ENCODE assay signal across 8 cellular contexts in genomic region chr2:174597347-174598047, GRCh38. TPM values are rescaled to one million over a fixed set of nuclear protein-coding genes. Genes with fewer than 3 reads are reported as not detected.
A peak's percentile ranks its signal among the peaks of the same experiment; 100 is the strongest.
DNase-seq lines count a peak whose midpoint lies in the region; ATAC-seq, FAIRE-seq and TF ChIP-seq lines count a peak whose summit lies in the region.

A gene with protein sequence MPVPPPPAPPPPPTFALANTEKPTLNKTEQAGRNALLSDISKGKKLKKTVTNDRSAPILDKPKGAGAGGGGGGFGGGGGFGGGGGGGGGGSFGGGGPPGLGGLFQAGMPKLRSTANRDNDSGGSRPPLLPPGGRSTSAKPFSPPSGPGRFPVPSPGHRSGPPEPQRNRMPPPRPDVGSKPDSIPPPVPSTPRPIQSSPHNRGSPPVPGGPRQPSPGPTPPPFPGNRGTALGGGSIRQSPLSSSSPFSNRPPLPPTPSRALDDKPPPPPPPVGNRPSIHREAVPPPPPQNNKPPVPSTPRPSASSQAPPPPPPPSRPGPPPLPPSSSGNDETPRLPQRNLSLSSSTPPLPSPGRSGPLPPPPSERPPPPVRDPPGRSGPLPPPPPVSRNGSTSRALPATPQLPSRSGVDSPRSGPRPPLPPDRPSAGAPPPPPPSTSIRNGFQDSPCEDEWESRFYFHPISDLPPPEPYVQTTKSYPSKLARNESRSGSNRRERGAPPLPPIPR (minus strand): TSS chr2:174597804. CDS start chr2:174585573, 12,231 bp downstream.

- DNase-seq in GM12864 (ENCODE audit: low read depth), result peak; percentile 90
- DNase-seq in M059J (ENCODE audit: low read depth), result peak; percentile 87
- DNase-seq in activated T-helper 1 cell treated with anti-CD3 and anti-CD28 coated beads, Interleukin-12 subunit alpha, Interleukin-12 subunit beta, Interleukin-2, Interleukin-4 antibody, amounts not matched to agents 30 ng/mL and 10 ng/mL and 1 ng/mL, durations not matched to agents 14 hours and 24 hours and 36 hours (ENCODE audit: low spot score), result peak; percentile 45
- DNase-seq in germinal center (ENCODE audit: low spot score), result peak; percentile 26
- DNase-seq in stimulated activated CD8-positive, alpha-beta memory T cell treated with anti-CD3 and anti-CD28 coated beads, Interleukin-12 subunit alpha, Interleukin-12 subunit beta, amount 100 ng/mL, for 4 hours (ENCODE audit: low read depth), result peak; percentile 30
- no peak for DNase-seq in cerebellar cortex (ENCODE audit: low spot score)
- DNase-seq in frontal cortex (ENCODE audit: low spot score in 2 of 2), result no peak

- peaks cover 3% of the 10 kb centered on the region for H3K9me3 Mint-ChIP-seq in activated T-helper 1 cell treated with anti-CD3 and anti-CD28 coated beads, Interleukin-12 subunit alpha, Interleukin-12 subunit beta, Interleukin-2, Interleukin-4 antibody, amounts not matched to agents 30 ng/mL and 10 ng/mL and 1 ng/mL, durations not matched to agents 14 hours and 24 hours and 36 hours

- H3K4me3 Mint-ChIP-seq in activated T-helper 1 cell treated with anti-CD3 and anti-CD28 coated beads, Interleukin-12 subunit alpha, Interleukin-12 subunit beta, Interleukin-2, Interleukin-4 antibody, amounts not matched to agents 30 ng/mL and 10 ng/mL and 1 ng/mL, durations not matched to agents 14 hours and 24 hours and 36 hours, result peak within 1 kb of the TSS; percentile 89

- peak within 1 kb of the TSS; percentile 78 for H3K4me3 ChIP-seq in GM12864 (ENCODE audit: low read depth, low read length)

- FAIRE-seq in frontal cortex (lab: Jason Lieb, UNC), result no peak

- peak within 1 kb of the TSS; percentile 94 for H3K27ac Mint-ChIP-seq in activated T-helper 1 cell treated with anti-CD3 and anti-CD28 coated beads, Interleukin-12 subunit alpha, Interleukin-12 subunit beta, Interleukin-2, Interleukin-4 antibody, amounts not matched to agents 30 ng/mL and 10 ng/mL and 1 ng/mL, durations not matched to agents 14 hours and 24 hours and 36 hours

- peaks cover 59% of the 10 kb centered on the region for H3K4me1 Mint-ChIP-seq in activated T-helper 1 cell treated with anti-CD3 and anti-CD28 coated beads, Interleukin-12 subunit alpha, Interleukin-12 subunit beta, Interleukin-2, Interleukin-4 antibody, amounts not matched to agents 30 ng/mL and 10 ng/mL and 1 ng/mL, durations not matched to agents 14 hours and 24 hours and 36 hours (ENCODE audit: low read depth)

- no peak for TF ChIP-seq CTCF in GM12864 (IDR thresholded peaks at IDR 0.05; ENCODE audit: low read depth, low read length, missing control alignments)

- H3K36me3 Mint-ChIP-seq in activated T-helper 1 cell treated with anti-CD3 and anti-CD28 coated beads, Interleukin-12 subunit alpha, Interleukin-12 subunit beta, Interleukin-2, Interleukin-4 antibody, amounts not matched to agents 30 ng/mL and 10 ng/mL and 1 ng/mL, durations not matched to agents 14 hours and 24 hours and 36 hours (ENCODE audit: low read depth), result peaks cover 46% of the 10 kb centered on the region

- ATAC-seq in GM21723 (IDR thresholded peaks at IDR 0.05; ENCODE audit: unreplicated experiment), result peak; percentile 48

- intact Hi-C loops in activated T-helper 1 cell treated with anti-CD3 and anti-CD28 coated beads, Interleukin-12 subunit alpha, Interleukin-12 subunit beta, Interleukin-2, Interleukin-4 antibody, amounts not matched to agents 30 ng/mL and 10 ng/mL and 1 ng/mL, durations not matched to agents 14 hours and 24 hours and 36 hours (cut with micrococcal nuclease), result loop anchor here (1.0 to 10.0 kb wide), 5 partner anchors 11 to 1243 kb away; partner anchors contain the start of gene CDCA7

- H3K27me3 Mint-ChIP-seq in activated T-helper 1 cell treated with anti-CD3 and anti-CD28 coated beads, Interleukin-12 subunit alpha, Interleukin-12 subunit beta, Interleukin-2, Interleukin-4 antibody, amounts not matched to agents 30 ng/mL and 10 ng/mL and 1 ng/mL, durations not matched to agents 14 hours and 24 hours and 36 hours (ENCODE audit: insufficient read depth), result no peaks in the 10 kb centered on the region

RNA-seq across cellular contexts. Expression of the gene that starts here (rescaled TPM):
- total RNA-seq in M059J (2014; rRNA removed; shearing (Covaris generic)), result 5.2 and 10.6 TPM in 2 replicates
- 340 and 367 TPM in 2 replicates for total RNA-seq in activated T-helper 1 cell treated with anti-CD3 and anti-CD28 coated beads, Interleukin-12 subunit alpha, Interleukin-12 subunit beta, Interleukin-2, Interleukin-4 antibody, amounts not matched to agents 30 ng/mL and 10 ng/mL and 1 ng/mL, durations not matched to agents 14 hours and 24 hours and 36 hours
- total RNA-seq in frontal cortex, result 1.2 TPM

Comparison
In these comparisons a context has a peak if more than half of its experiments do, and no peak if none do; other contexts are left out.
1. RNA of the gene that starts here (total RNA-seq): 340 to 367 TPM in activated T-helper 1 cell treated with anti-CD3 and anti-CD28 coated beads, Interleukin-12 subunit alpha, Interleukin-12 subunit beta, Interleukin-2, Interleukin-4 antibody, amounts not matched to agents 30 ng/mL and 10 ng/mL and 1 ng/mL, durations not matched to agents 14 hours and 24 hours and 36 hours; 5.2 to 10.6 TPM in M059J and 1.2 TPM in frontal cortex (single experiment); every median in the first group is over 10 times any median in the second.
2. DNase-seq: peak in GM12864 (single experiment), M059J (single experiment), activated T-helper 1 cell treated with anti-CD3 and anti-CD28 coated beads, Interleukin-12 subunit alpha, Interleukin-12 subunit beta, Interleukin-2, Interleukin-4 antibody, amounts not matched to agents 30 ng/mL and 10 ng/mL and 1 ng/mL, durations not matched to agents 14 hours and 24 hours and 36 hours (single experiment), germinal center (single experiment) and stimulated activated CD8-positive, alpha-beta memory T cell treated with anti-CD3 and anti-CD28 coated beads, Interleukin-12 subunit alpha, Interleukin-12 subunit beta, amount 100 ng/mL, for 4 hours (single experiment); none in cerebellar cortex (single experiment) and frontal cortex (0 of 2).